ENCODE assay signal across 25 cellular contexts in the genomic region with DNA sequence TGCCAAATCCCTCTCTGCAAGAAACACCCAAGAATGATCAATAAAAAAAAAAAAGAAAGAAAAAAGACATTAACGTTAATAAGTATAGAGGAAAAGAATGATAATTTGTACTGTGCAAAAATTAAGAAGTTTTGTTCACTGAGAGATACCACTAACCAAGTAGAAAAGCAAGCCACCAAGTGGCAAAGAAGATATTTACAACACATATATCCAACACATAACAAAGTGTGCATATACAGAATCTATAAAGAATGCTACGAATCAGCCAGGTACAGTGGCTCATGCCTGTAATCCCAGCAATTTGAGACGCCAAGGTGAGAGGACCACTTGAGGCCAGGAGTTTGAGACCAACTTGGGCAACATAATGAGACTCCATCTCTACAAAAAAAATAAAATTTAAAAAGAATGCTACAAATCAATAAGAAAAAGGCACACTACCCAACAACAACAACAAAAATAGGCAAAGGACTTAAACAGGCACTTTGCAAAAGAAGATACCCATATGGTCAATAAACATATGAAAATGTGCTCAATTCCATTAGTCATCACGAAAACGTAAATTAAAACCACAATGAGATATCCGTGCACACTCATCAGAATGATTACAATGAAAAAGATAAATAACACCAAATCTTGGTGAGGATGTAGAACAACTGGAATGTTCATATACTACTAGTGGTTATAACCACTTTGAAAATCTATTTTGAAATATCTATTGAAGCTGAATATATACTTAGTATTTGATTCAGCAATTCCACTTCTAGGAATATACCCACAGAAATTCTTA. TPM values are rescaled to one million over a fixed set of nuclear protein-coding genes. Genes with fewer than 3 reads are reported as not detected.
DNase-seq lines count a peak whose midpoint lies in the region; ATAC-seq, FAIRE-seq and TF ChIP-seq lines count a peak whose summit lies in the region.
"Had no signal": no experiment of that assay in that cellular context is flagged by ENCODE, and none has a peak within 500 bp of the region (broad histone marks: within the 10 kb centered on the region; RNA-seq: fewer than 3 reads in every experiment).

No MANE protein-coding gene starts in this region.

- H3K27ac ChIP-seq in HepG2 (ENCODE audit: extremely low read length, insufficient read depth, low read length) (no peak overlapping the region), right lobe of liver (no peak overlapping the region), RWPE2 (ENCODE audit: poor library complexity, severe bottlenecking) (no peak overlapping the region), body of pancreas (no peak overlapping the region)
- H3K27ac ChIP-seq: heart left ventricle, upper lobe of left lung had no signal

- no peak for FAIRE-seq in HepG2 (lab: Jason Lieb, UNC)
- FAIRE-seq: colon, H54 had no signal

- H3K9ac ChIP-seq in HepG2 (ENCODE audit: insufficient read depth, low read depth, low read length): no peak overlapping the region

- H3K27me3 ChIP-seq in HepG2 (ENCODE audit: control insufficient read depth in 1 of 2, insufficient read depth in 2 of 2, low read length in 2 of 2): no peaks in the 10 kb centered on the region
- H3K27me3 ChIP-seq in right lobe of liver: no peaks in the 10 kb centered on the region
- no peaks in the 10 kb centered on the region for H3K27me3 ChIP-seq in RWPE2 (ENCODE audit: insufficient read depth, poor library complexity, severe bottlenecking)
- no peaks in the 10 kb centered on the region for H3K27me3 ChIP-seq in body of pancreas
- H3K27me3 ChIP-seq: heart left ventricle, upper lobe of left lung had no signal

- ATAC-seq in HepG2 (peak; percentile 55; the same call in 2 of the 3 replicates), right lobe of liver (no peak), RWPE2 (ENCODE audit: low read depth) (no peak), body of pancreas (no peak), GM18502 (IDR thresholded peaks at IDR 0.05; ENCODE audit: poor library complexity, unreplicated experiment) (no peak), HG03280 (IDR thresholded peaks at IDR 0.05; ENCODE audit: unreplicated experiment) (no peak)
- ATAC-seq: activated CD8-positive, alpha-beta memory T cell treated with anti-CD3 and anti-CD28 coated beads, Interleukin-2, amount 10 ng/mL, durations not matched to agents 7 days and 5 days; heart left ventricle; T-cell had no signal

- in situ Hi-C loops in HepG2 (cut with HindIII; ENCODE audit: extremely low pct_ligation_motif_present, low pct_unique_long_range_greater_than_20kb): no loop called here

- H3K9me3 ChIP-seq in HepG2 (ENCODE audit: low read length): no peaks in the 10 kb centered on the region
- no peaks in the 10 kb centered on the region for H3K9me3 ChIP-seq in right lobe of liver
- H3K9me3 ChIP-seq in RWPE2 (ENCODE audit: severe bottlenecking): no peaks in the 10 kb centered on the region
- H3K9me3 ChIP-seq in body of pancreas: no peaks in the 10 kb centered on the region
- H3K9me3 ChIP-seq: heart left ventricle, upper lobe of left lung had no signal

- H3K4me3 ChIP-seq in HepG2 (replicated peaks in 1 of 3; ENCODE audit: insufficient read depth in 1 of 3, low read depth in 2 of 3, low read length in 3 of 3) (no peak overlapping the region), right lobe of liver (no peak overlapping the region), RWPE2 (ENCODE audit: severe bottlenecking) (no peak overlapping the region), fibroblast of mammary gland (ENCODE audit: control insufficient read depth, low read depth, low read length) (no peak overlapping the region), body of pancreas (no peak overlapping the region)
- H3K4me3 ChIP-seq: heart left ventricle, upper lobe of left lung had no signal

- 84% methylated on average over 6 of the region's 6 CpGs for WGBS in HepG2 (ENCODE audit: low lambda C conversion rate)
- WGBS in right lobe of liver (ENCODE audit: insufficient coverage, low coverage, low lambda C conversion rate, missing lambda C conversion rate): 84% methylated on average over 6 of the region's 6 CpGs
- WGBS in body of pancreas, 2 donors: 84 to 89% methylated on average over 6 of the region's 6 CpGs

- TF ChIP-seq EP300 in HepG2 (IDR thresholded peaks at IDR 0.05; ENCODE audit: low read depth in 2 of 2, low read length in 2 of 2): no peak
- TF ChIP-seq EP300 in HepG2 (CRISPR knock-in tag; IDR thresholded peaks at IDR 0.05; ENCODE audit: borderline replicate concordance): no peak

- intact Hi-C loops in HepG2 (cut with micrococcal nuclease; ENCODE audit: unreplicated experiment): no loop called here
- intact Hi-C loops in right lobe of liver (cut with DNase I): no loop called here
- intact Hi-C loops in body of pancreas (cut with DNase I): no loop called here

- DNase-seq in HepG2 (ENCODE audit: low spot score) (no peak), right lobe of liver (no peak), RWPE2 (ENCODE audit: low spot score) (no peak), fibroblast of mammary gland (ENCODE audit: low read depth) (peak; percentile 60), SIG-M5 treated with dmso at 0.1 percent for 504 hours (lab: John Stamatoyannopoulos, UW; ENCODE audit: unreplicated experiment) (no peak), body of pancreas (no peak)
- DNase-seq: ACHN; activated CD4-positive, alpha-beta T cell treated with anti-CD3 and anti-CD28 coated beads for 48 hours; activated CD8-positive, alpha-beta memory T cell treated with anti-CD3 and anti-CD28 coated beads, Interleukin-2, amount 10 ng/mL, durations not matched to agents 7 days and 5 days; CD4-positive, CD25-positive, alpha-beta regulatory T cell; GDM1; heart left ventricle; mesendoderm; naive B cell; NCI-H187 treated with DMSO at 0.1 percent for 48 hours; NCI-H226; NCI-H748 treated with DMSO at 0.1 percent for 48 hours; SHP77 treated with DMSO at 0.1 percent for 48 hours; stimulated activated CD8-positive, alpha-beta memory T cell treated with anti-CD3 and anti-CD28 coated beads, Interleukin-4, amount 100 ng/mL, for 48 hours; T-cell had no signal

- CTCF ChIA-PET in HepG2 (lab: Yijun Ruan, JAX; ENCODE audit: low intra/inter-chr PET ratio, low total read pairs): no interaction called here

- no peaks in the 10 kb centered on the region for H3K36me3 ChIP-seq in HepG2 (replicated peaks in 1 of 2; ENCODE audit: control insufficient read depth in 1 of 2, insufficient read depth in 2 of 2, low read length in 2 of 2)
- H3K36me3 ChIP-seq in right lobe of liver: no peaks in the 10 kb centered on the region
- H3K36me3 ChIP-seq in RWPE2 (ENCODE audit: low read depth): no peaks in the 10 kb centered on the region
- H3K36me3 ChIP-seq in body of pancreas (replicated peaks in 1 of 2; ENCODE audit: insufficient read depth in 1 of 2, low read depth in 2 of 2): no peaks in the 10 kb centered on the region

- POLR2A ChIA-PET in HepG2 (lab: Yijun Ruan, JAX): no interaction called here

- H3K4me1 ChIP-seq in HepG2 (ENCODE audit: insufficient read depth, low read length) (peaks cover 20% of the 10 kb centered on the region), right lobe of liver (no peaks in the 10 kb centered on the region), RWPE2 (ENCODE audit: insufficient read depth, poor library complexity, severe bottlenecking) (peaks cover 4% of the 10 kb centered on the region), body of pancreas (peaks cover 13% of the 10 kb centered on the region)

- no peaks in the 10 kb centered on the region for H4K20me1 ChIP-seq in HepG2 (ENCODE audit: insufficient read depth, low read length)

- no peak overlapping the region for H2AFZ ChIP-seq in HepG2 (ENCODE audit: low read length)

- TF ChIP-seq CTCF in HepG2 (CRISPR knock-in tag; IDR thresholded peaks at IDR 0.05) (no peak), right lobe of liver (IDR thresholded peaks at IDR 0.05) (no peak), RWPE2 (IDR thresholded peaks at IDR 0.05; ENCODE audit: poor library complexity, severe bottlenecking) (peak; percentile 12), fibroblast of mammary gland (conservative IDR thresholded peaks at IDR 0.05; ENCODE audit: control insufficient read depth, insufficient read depth, low read depth, low read length) (no peak), body of pancreas (IDR thresholded peaks at IDR 0.05) (no peak)

- no peak overlapping the region for H3K4me2 ChIP-seq in HepG2 (ENCODE audit: low read depth, low read length)

- no TSS peak for BruUV-seq in HepG2 (replicated peaks; lab: Mats Ljungman, UMichigan)

- no peaks in the 10 kb centered on the region for H3K79me2 ChIP-seq in HepG2 (ENCODE audit: insufficient read depth, low read length)

- no peak for TF ChIP-seq RAD21 in HepG2 (CRISPR knock-in tag; IDR thresholded peaks at IDR 0.05)

- TF ChIP-seq POLR2A in HepG2 (IDR thresholded peaks at IDR 0.05; ENCODE audit: insufficient read depth in 1 of 2, low read depth in 2 of 2, low read length in 2 of 2): no peak
- no peak for TF ChIP-seq POLR2A in right lobe of liver (IDR thresholded peaks at IDR 0.05)
- no peak for TF ChIP-seq POLR2A in body of pancreas (IDR thresholded peaks at IDR 0.05)

RNA-seq across cellular contexts. Expression of a gene that starts 19.8 kb away (rescaled TPM):
- 5.2 and 6.8 TPM in 2 replicates for total RNA-seq in HepG2 (2016; rRNA removed; fragmentation: Illumina TruSeq; extraction: Trizol)
- 0.40 and 0.44 TPM in 2 replicates for total RNA-seq in HepG2 (2016; cell fraction: cytosol; rRNA removed; fragmentation: Illumina TruSeq; extraction: Trizol; ENCODE audit: low read depth)
- 5.0 and 7.1 TPM in 2 replicates for total RNA-seq in HepG2 (2016; cell fraction: insoluble cytoplasmic fraction; rRNA removed; fragmentation: Illumina TruSeq; extraction: Trizol)
- 1.5 and 2.0 TPM in 2 replicates for total RNA-seq in HepG2 (2016; cell fraction: membrane; rRNA removed; fragmentation: Illumina TruSeq; extraction: Trizol)
- total RNA-seq in HepG2 (2016; cell fraction: nucleus; rRNA removed; fragmentation: Illumina TruSeq; extraction: Trizol): 9.2 TPM in 2 replicates
- polyA plus RNA-seq in HepG2 (2011; rRNA removed): 3.8 and 4.9 TPM in 2 replicates
- 2.5 and 3.6 TPM in 2 replicates for polyA plus RNA-seq in HepG2 (2011; cell fraction: cytosol; rRNA removed)
- 1.4 and 2.0 TPM in 2 replicates for polyA plus RNA-seq in HepG2 (2011; cell fraction: nucleus; rRNA removed)
- 4.4 and 4.6 TPM in 2 replicates for polyA plus RNA-seq in HepG2 (2012)
- polyA plus RNA-seq in HepG2 (2016; cell fraction: cytosol; fragmentation: Illumina TruSeq; extraction: Trizol; ENCODE audit: low read depth): 0.11 TPM in 1 of 2 replicates, not detected in the other
- 1.5 and 2.1 TPM in 2 replicates for polyA plus RNA-seq in HepG2 (2016; cell fraction: insoluble cytoplasmic fraction; fragmentation: Illumina TruSeq; extraction: Trizol; ENCODE audit: low read depth)
- 0.45 and 0.93 TPM in 2 replicates for polyA plus RNA-seq in HepG2 (2016; cell fraction: membrane; fragmentation: Illumina TruSeq; extraction: Trizol; ENCODE audit: low read depth)
- polyA plus RNA-seq in HepG2 (2016; cell fraction: nucleus; fragmentation: Illumina TruSeq; extraction: Trizol; ENCODE audit: insufficient read depth, low read depth): 7.7 and 8.9 TPM in 2 replicates
- polyA minus RNA-seq in HepG2 (2011; rRNA and poly(A)+ RNA removed; ENCODE audit: low replicate concordance): 0.37 and 2.5 TPM in 2 replicates
- polyA minus RNA-seq in HepG2 (2011; cell fraction: cytosol; rRNA and poly(A)+ RNA removed): 6.9 and 8.2 TPM in 2 replicates
- 8.8 TPM in 2 replicates for polyA minus RNA-seq in HepG2 (2011; cell fraction: nucleus; rRNA and poly(A)+ RNA removed)
- total RNA-seq in right lobe of liver: 1 to 10 TPM; 2.5 to 6.2 (median 4.1) TPM
- 10 to 100 TPM in 1 of 2 donors, 1 to 10 TPM in 1; 8.2 to 16.6 TPM for total RNA-seq in body of pancreas

RNA-seq across cellular contexts. Expression of a gene that starts 21.1 kb away (rescaled TPM):
- total RNA-seq in HepG2 (2016; rRNA removed; fragmentation: Illumina TruSeq; extraction: Trizol) (11.0 and 15.1 TPM in 2 replicates), right lobe of liver (10 to 100 TPM in 1 of 6 experiments, 1 to 10 TPM in 5; 5.3 to 14.5 (median 6.9) TPM), body of pancreas (10 to 100 TPM; 10.9 to 32.6 TPM)
- 15.0 and 17.8 TPM in 2 replicates for total RNA-seq in HepG2 (2016; cell fraction: cytosol; rRNA removed; fragmentation: Illumina TruSeq; extraction: Trizol; ENCODE audit: low read depth)
- total RNA-seq in HepG2 (2016; cell fraction: insoluble cytoplasmic fraction; rRNA removed; fragmentation: Illumina TruSeq; extraction: Trizol): 12.2 and 14.9 TPM in 2 replicates
- total RNA-seq in HepG2 (2016; cell fraction: membrane; rRNA removed; fragmentation: Illumina TruSeq; extraction: Trizol): 10.9 and 13.1 TPM in 2 replicates
- 13.4 and 14.0 TPM in 2 replicates for total RNA-seq in HepG2 (2016; cell fraction: nucleus; rRNA removed; fragmentation: Illumina TruSeq; extraction: Trizol)
- polyA plus RNA-seq in HepG2 (2011; rRNA removed): 6.7 and 9.3 TPM in 2 replicates
- polyA plus RNA-seq in HepG2 (2011; cell fraction: cytosol; rRNA removed): 5.0 and 6.4 TPM in 2 replicates
- polyA plus RNA-seq in HepG2 (2011; cell fraction: nucleus; rRNA removed): 4.1 and 5.2 TPM in 2 replicates
- polyA plus RNA-seq in HepG2 (2012): 8.6 and 8.9 TPM in 2 replicates
- polyA plus RNA-seq in HepG2 (2016; cell fraction: cytosol; fragmentation: Illumina TruSeq; extraction: Trizol; ENCODE audit: low read depth): 3.2 TPM in 2 replicates
- polyA plus RNA-seq in HepG2 (2016; cell fraction: insoluble cytoplasmic fraction; fragmentation: Illumina TruSeq; extraction: Trizol; ENCODE audit: low read depth): 16.2 and 19.6 TPM in 2 replicates
- 8.7 and 9.2 TPM in 2 replicates for polyA plus RNA-seq in HepG2 (2016; cell fraction: membrane; fragmentation: Illumina TruSeq; extraction: Trizol; ENCODE audit: low read depth)
- 10.3 and 10.9 TPM in 2 replicates for polyA plus RNA-seq in HepG2 (2016; cell fraction: nucleus; fragmentation: Illumina TruSeq; extraction: Trizol; ENCODE audit: insufficient read depth, low read depth)
- 11.2 and 11.6 TPM in 2 replicates for polyA minus RNA-seq in HepG2 (2011; rRNA and poly(A)+ RNA removed; ENCODE audit: low replicate concordance)
- 9.3 and 11.3 TPM in 2 replicates for polyA minus RNA-seq in HepG2 (2011; cell fraction: cytosol; rRNA and poly(A)+ RNA removed)
- polyA minus RNA-seq in HepG2 (2011; cell fraction: nucleus; rRNA and poly(A)+ RNA removed): 37.2 and 39.2 TPM in 2 replicates
